ENCODE assay signal across 11 cellular contexts in genomic region chr5:157025093-157025698, GRCh38. TPM values are rescaled to one million over a fixed set of nuclear protein-coding genes. Genes with fewer than 3 reads are reported as not detected.
DNase-seq lines count a peak whose midpoint lies in the region; ATAC-seq and TF ChIP-seq lines count a peak whose summit lies in the region.
"Had no signal": no experiment of that assay in that cellular context is flagged by ENCODE, and none has a peak within 500 bp of the region (broad histone marks: within the 10 kb centered on the region; RNA-seq: fewer than 3 reads in every experiment).

No MANE protein-coding gene starts in this region.

- no peaks in the 10 kb centered on the region for H3K36me3 ChIP-seq in transverse colon
- H3K36me3 ChIP-seq: thyroid gland had no signal

- intact Hi-C loops in left cardiac atrium (cut with DNase I) (no loop called here), cardiac septum (cut with DNase I) (no loop called here), transverse colon (cut with DNase I; ENCODE audit: low total_unique reads) (no loop called here)

- in situ Hi-C loops in transverse colon (cut with MboI; ENCODE audit: low pct_ligation_motif_present in 1 of 4, low pct_unique_long_range_greater_than_20kb in 1 of 4, low sequenced_read_pairs in 3 of 4), result no loop called here

- H3K27ac ChIP-seq in transverse colon, result no peak overlapping the region
- H3K27ac ChIP-seq: thyroid gland had no signal

- peaks cover 0 to 3% (median 0%) of the 10 kb centered on the region in 4 donors for H3K4me1 ChIP-seq in transverse colon
- H3K4me1 ChIP-seq: thyroid gland had no signal

- H3K27me3 ChIP-seq in transverse colon, result no peaks in the 10 kb centered on the region
- H3K27me3 ChIP-seq: thyroid gland had no signal

- TF ChIP-seq CTCF in transverse colon (IDR thresholded peaks at IDR 0.05), result no peak

- DNase-seq in left cardiac atrium, result no peak
- DNase-seq in cardiac septum (ENCODE audit: low spot score), result no peak
- DNase-seq in activated CD8-positive, alpha-beta memory T cell treated with anti-CD3 and anti-CD28 coated beads for 24 hours, result peak; percentile 82
- peak; percentile 18 for DNase-seq in mucosa of gallbladder (ENCODE audit: low spot score)
- peak; percentile 22 for DNase-seq in transverse colon
- no peak for DNase-seq in DMS79 treated with DMSO at 0.1 percent for 48 hours (lab: John Stamatoyannopoulos, UW)
- no peak for DNase-seq in GDM1 (lab: John Stamatoyannopoulos, UW)
- DNase-seq in DMS53 (lab: John Stamatoyannopoulos, UW), result no peak

- WGBS in transverse colon (ENCODE audit: low coverage in 1 of 2), 2 donors, result 83 to 88% methylated on average over 1 to 3 of the region's 3 CpGs

- H3K4me3 ChIP-seq in transverse colon, result no peak overlapping the region
- H3K4me3 ChIP-seq: thyroid gland had no signal

- no peak for TF ChIP-seq POLR2A in transverse colon (IDR thresholded peaks at IDR 0.05)

- no peaks in the 10 kb centered on the region for H3K9me3 ChIP-seq in transverse colon
- H3K9me3 ChIP-seq: thyroid gland had no signal

- TF ChIP-seq EP300 in transverse colon (IDR thresholded peaks at IDR 0.05; ENCODE audit: low read depth), result no peak

- peak; percentile 35 to 50 for ATAC-seq in left cardiac atrium

RNA-seq across cellular contexts. Expression of gene HAVCR1, which starts 33.7 kb away (rescaled TPM):
- total RNA-seq in left cardiac atrium (under 1 TPM in 1 of 2 donors, not detected in 1; 0.21 TPM), cardiac septum (0.57 TPM), mucosa of gallbladder (0.26 TPM), transverse colon (1 to 10 TPM in 2 of 4 donors, under 1 TPM in 1, not detected in 1; 0.60 to 3.7 (median 2.9) TPM)
- total RNA-seq: A673, LHCN-M2 had no signal

Comparison
In these comparisons a context has a peak if more than half of its experiments do, and no peak if none do; other contexts are left out.
1. DNase-seq: peak in activated CD8-positive, alpha-beta memory T cell treated with anti-CD3 and anti-CD28 coated beads for 24 hours (single experiment), mucosa of gallbladder (single experiment) and transverse colon (single experiment); none in left cardiac atrium (single experiment), cardiac septum (single experiment), DMS79 treated with DMSO at 0.1 percent for 48 hours (single experiment), GDM1 (single experiment) and DMS53 (single experiment).